Comparison of ENCODE assay signal across 6 cellular contexts in the genomic region with DNA sequence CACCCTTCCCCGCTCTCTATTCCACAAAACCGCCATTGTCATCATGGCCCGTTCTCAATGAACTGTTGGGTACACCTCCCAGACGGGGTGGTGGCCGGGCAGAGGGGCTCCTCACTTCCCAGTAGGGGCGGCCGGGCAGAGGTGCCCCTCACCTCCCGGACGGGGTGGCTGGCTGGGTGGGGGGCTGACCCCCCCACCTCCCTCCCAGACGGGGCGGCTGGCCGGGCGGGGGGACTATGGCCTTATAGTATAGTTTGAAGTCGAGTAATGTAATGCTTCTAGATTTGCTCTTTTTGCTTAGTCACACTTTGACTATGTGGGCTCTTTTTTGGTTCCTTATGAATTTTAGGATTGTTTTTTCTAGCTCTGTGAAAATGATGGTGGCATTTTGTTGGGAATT. TPM values are rescaled to one million over a fixed set of nuclear protein-coding genes. Genes with fewer than 3 reads are reported as not detected.
"Had no signal": no experiment of that assay in that cellular context is flagged by ENCODE, and none has a peak within 500 bp of the region (broad histone marks: within the 10 kb centered on the region; RNA-seq: fewer than 3 reads in every experiment).

No MANE protein-coding gene starts in this region.

RNA-seq across cellular contexts. Expression of gene IL1F10, which starts 28.5 kb away (rescaled TPM):
- total RNA-seq: NCI-H460, PC-9, Peyer's patch, Right ventricle myocardium inferior, RPMI7951, SJCRH30 had no signal

RNA-seq across cellular contexts. Expression of gene IL1RN, which starts 31.1 kb away (rescaled TPM):
- total RNA-seq: NCI-H460, SJCRH30 had no signal

RNA-seq across cellular contexts. Expression of gene IL36RN, which starts 37.3 kb away (rescaled TPM):
- total RNA-seq: NCI-H460, Peyer's patch, Right ventricle myocardium inferior, RPMI7951, SJCRH30 had no signal

RNA-seq across cellular contexts. Expression of gene IL36B, which starts 43.6 kb away (rescaled TPM):
- total RNA-seq: NCI-H460, PC-9, Peyer's patch, Right ventricle myocardium inferior, RPMI7951, SJCRH30 had no signal
